Comparison of ENCODE assay signal across 9 cellular contexts in genomic region chr5:149172261-149172660, GRCh38. TPM values are rescaled to one million over a fixed set of nuclear protein-coding genes. Genes with fewer than 3 reads are reported as not detected.
DNase-seq lines count a peak whose midpoint lies in the region; ATAC-seq, FAIRE-seq and TF ChIP-seq lines count a peak whose summit lies in the region.
"Had no signal": no experiment of that assay in that cellular context is flagged by ENCODE, and none has a peak within 500 bp of the region (broad histone marks: within the 10 kb centered on the region; RNA-seq: fewer than 3 reads in every experiment).

No MANE protein-coding gene starts in this region.

- peak; percentile 87 for ATAC-seq in GM19025 (IDR thresholded peaks at IDR 0.05; ENCODE audit: low read depth, unreplicated experiment)
- ATAC-seq in HG03520 (IDR thresholded peaks at IDR 0.05; ENCODE audit: unreplicated experiment) = peak; percentile 70
- ATAC-seq in CD4-positive, alpha-beta T cell (ENCODE audit: poor library complexity) = no peak

- POLR2A ChIA-PET in AG04450 (lab: Yijun Ruan, JAX) = no interaction called here
- POLR2A ChIA-PET in endothelial cell of umbilical vein (lab: Charles Lee) = no interaction called here
- POLR2A ChIA-PET in CD4-positive, alpha-beta T cell (lab: Charles Lee) = no interaction called here

- H3K4me1 ChIP-seq in endothelial cell of umbilical vein (ENCODE audit: control insufficient read depth, extremely low read depth, insufficient read depth, low read length) = peaks cover 36% of the 10 kb centered on the region

- no peak overlapping the region for H3K4me3 Mint-ChIP-seq in CD4-positive, alpha-beta T cell

- no peaks in the 10 kb centered on the region for H3K4me1 Mint-ChIP-seq in CD4-positive, alpha-beta T cell (ENCODE audit: low read depth)

- no peaks in the 10 kb centered on the region for H4K20me1 ChIP-seq in endothelial cell of umbilical vein (replicated peaks; ENCODE audit: control insufficient read depth, extremely low read depth, insufficient read depth, low read length)

- H3K27ac Mint-ChIP-seq in CD4-positive, alpha-beta T cell = no peak overlapping the region

- no peaks in the 10 kb centered on the region for H3K9me3 Mint-ChIP-seq in CD4-positive, alpha-beta T cell

- no peak overlapping the region for H2AFZ ChIP-seq in endothelial cell of umbilical vein (ENCODE audit: low read depth, low read length)

- FAIRE-seq in endothelial cell of umbilical vein (lab: Jason Lieb, UNC) = peak; percentile 67

- DNase-seq in AG04450 (ENCODE audit: low read depth, low spot score) (peak; percentile 26), endothelial cell of umbilical vein (ENCODE audit: low read depth, low spot score) (peak; percentile 28), DMS153 (lab: John Stamatoyannopoulos, UW) (no peak), RPMI8226 (no peak), hippocampal formation (lab: John Stamatoyannopoulos, UW) (no peak)
- no peak for DNase-seq in CD4-positive, alpha-beta T cell
- DNase-seq: GF-D8 had no signal

- no peaks in the 10 kb centered on the region for H3K36me3 ChIP-seq in endothelial cell of umbilical vein (ENCODE audit: control insufficient read depth in 2 of 2, extremely low read depth in 1 of 2, insufficient read depth in 2 of 2, low read length in 2 of 2)

- TF ChIP-seq CTCF in AG04450 (IDR thresholded peaks at IDR 0.05; ENCODE audit: low read depth, low read length) = no peak
- no peak for TF ChIP-seq CTCF in endothelial cell of umbilical vein (IDR thresholded peaks at IDR 0.05; ENCODE audit: extremely low read depth in 1 of 2, insufficient read depth in 1 of 2, low read depth in 1 of 2, low read length in 2 of 2)
- TF ChIP-seq CTCF in CD4-positive, alpha-beta T cell (IDR thresholded peaks at IDR 0.05) = no peak

- H3K9me1 ChIP-seq in endothelial cell of umbilical vein (replicated peaks; ENCODE audit: control insufficient read depth, extremely low read depth, insufficient read depth, low read length) = no peaks in the 10 kb centered on the region

- no TSS peak for BruUV-seq in endothelial cell of umbilical vein (replicated peaks; lab: Mats Ljungman, UMichigan)

- CTCF ChIA-PET in AG04450 (lab: Charles Lee) (no interaction called here), endothelial cell of umbilical vein (lab: Charles Lee) (no interaction called here)
- CTCF ChIA-PET in CD4-positive, alpha-beta T cell (lab: Charles Lee) = no interaction called here

- H3K9ac ChIP-seq in endothelial cell of umbilical vein (replicated peaks; ENCODE audit: extremely low read depth, insufficient read depth, low read length) = no peak overlapping the region

- peaks cover 25% of the 10 kb centered on the region for H3K27me3 Mint-ChIP-seq in CD4-positive, alpha-beta T cell

- dilution Hi-C loops in endothelial cell of umbilical vein (cut with MboI; ENCODE audit: extremely low pct_ligation_motif_present, low sequenced_read_pairs) = no loop called here

- peak overlapping the region; percentile 55 for H3K27ac ChIP-seq in AG04450 (ENCODE audit: low read depth, low read length)
- H3K27ac ChIP-seq in endothelial cell of umbilical vein (ENCODE audit: insufficient read depth, low read depth, low read length) = peak overlapping the region; percentile 81
- H3K27ac ChIP-seq in CD4-positive, alpha-beta T cell (ENCODE audit: low read depth, low read length) = no peak overlapping the region

- intact Hi-C loops in endothelial cell of umbilical vein (cut with micrococcal nuclease) = no loop called here
- intact Hi-C loops in CD4-positive, alpha-beta T cell (cut with DNase I, micrococcal nuclease) = no loop called here

- no peaks in the 10 kb centered on the region for H3K36me3 Mint-ChIP-seq in CD4-positive, alpha-beta T cell (ENCODE audit: low read depth)

- H3K27me3 ChIP-seq in AG04450 (ENCODE audit: control insufficient read depth, insufficient read depth, low read length) = no peaks in the 10 kb centered on the region
- H3K27me3 ChIP-seq in endothelial cell of umbilical vein (ENCODE audit: control insufficient read depth in 2 of 2, insufficient read depth in 2 of 2, low read length in 2 of 2) = no peaks in the 10 kb centered on the region
- H3K27me3 ChIP-seq in CD4-positive, alpha-beta T cell (ENCODE audit: control insufficient read depth, insufficient read depth, low read length) = peaks cover 3% of the 10 kb centered on the region

- no peaks in the 10 kb centered on the region for H3K79me2 ChIP-seq in endothelial cell of umbilical vein (ENCODE audit: control insufficient read depth, insufficient read depth, low read length)

- peak overlapping the region; percentile 40 for H3K4me2 ChIP-seq in endothelial cell of umbilical vein (ENCODE audit: insufficient read depth, low read length)

- TF ChIP-seq POLR2A in endothelial cell of umbilical vein (IDR thresholded peaks at IDR 0.05; ENCODE audit: low read depth, low read length) = no peak

- no peaks in the 10 kb centered on the region for H3K9me3 ChIP-seq in AG04450 (ENCODE audit: control insufficient read depth, insufficient read depth, low read length)
- H3K9me3 ChIP-seq in endothelial cell of umbilical vein (replicated peaks; ENCODE audit: control insufficient read depth, insufficient read depth, low read length) = no peaks in the 10 kb centered on the region
- no peaks in the 10 kb centered on the region for H3K9me3 ChIP-seq in CD4-positive, alpha-beta T cell (ENCODE audit: control insufficient read depth, low read length)

- no peak overlapping the region for H3K4me3 ChIP-seq in AG04450 (ENCODE audit: low read depth, low read length)
- H3K4me3 ChIP-seq in endothelial cell of umbilical vein (replicated peaks in 1 of 3; ENCODE audit: insufficient read depth in 1 of 3, low read depth in 1 of 3, low read length in 3 of 3) = no peak overlapping the region

TF ChIP-seq in endothelial cell of umbilical vein, 7 proteins besides CTCF, POLR2A, EP300 and RAD21:
- TF ChIP-seq JUN (IDR thresholded peaks at IDR 0.05; ENCODE audit: borderline replicate concordance, insufficient read depth, insufficient read length, low read depth) = no peak
- peak; percentile 23 for TF ChIP-seq POLR2AphosphoS5 (IDR thresholded peaks at IDR 0.05; ENCODE audit: insufficient read depth, low read depth, low read length)
- TF ChIP-seq FOS (IDR thresholded peaks at IDR 0.05; ENCODE audit: borderline replicate concordance, insufficient read depth, low read length) = peak; percentile 70
TF ChIP-seq in endothelial cell of umbilical vein: peak in this region for 2.

RNA-seq across cellular contexts. Expression of gene ABLIM3, which starts 31.0 kb away (rescaled TPM):
- polyA plus RNA-seq in AG04450 (2011; rRNA removed) (52.6 and 60.6 TPM in 2 replicates), endothelial cell of umbilical vein (14.9 and 16.7 TPM in 2 replicates)
- polyA minus RNA-seq in AG04450 (2011; rRNA and poly(A)+ RNA removed) = 90.4 and 128 TPM in 2 replicates
- 25.7 and 42.1 TPM in 2 replicates for total RNA-seq in endothelial cell of umbilical vein
- polyA plus RNA-seq in endothelial cell of umbilical vein (2011; cell fraction: cytosol; rRNA removed) = 18.4 and 19.1 TPM in 2 replicates
- polyA plus RNA-seq in endothelial cell of umbilical vein (2011; cell fraction: nucleus; rRNA removed) = 50.3 and 58.4 TPM in 2 replicates
- polyA plus RNA-seq in endothelial cell of umbilical vein (2012) = 26.0 and 29.4 TPM in 2 replicates
- polyA minus RNA-seq in endothelial cell of umbilical vein = 33.8 and 34.6 TPM in 2 replicates
- polyA minus RNA-seq in endothelial cell of umbilical vein (2011; cell fraction: cytosol; rRNA and poly(A)+ RNA removed) = 0.31 TPM
- polyA minus RNA-seq in endothelial cell of umbilical vein (2011; cell fraction: nucleus; rRNA and poly(A)+ RNA removed) = 29.8 and 34.3 TPM in 2 replicates
- not detected for total RNA-seq in CD4-positive, alpha-beta T cell

Comparison
In these comparisons a context has a peak if more than half of its experiments do, and no peak if none do; other contexts are left out.
1. DNase-seq: peak in AG04450 (single experiment) and endothelial cell of umbilical vein (single experiment); none in CD4-positive, alpha-beta T cell (0 of 10), DMS153 (single experiment), RPMI8226 (single experiment) and hippocampal formation (0 of 2).
2. RNA of gene ABLIM3, which starts 31.0 kb away (total RNA-seq): 25.7 to 42.1 TPM in endothelial cell of umbilical vein; not detected in CD4-positive, alpha-beta T cell; every median in the first group is over 10 times any median in the second.